Comparison of ENCODE assay signal across 14 cellular contexts in genomic region chr7:36871863-36872262, GRCh38.
A peak's percentile ranks its signal among the peaks of the same experiment; 100 is the strongest.
DNase-seq lines count a peak whose midpoint lies in the region; ATAC-seq and FAIRE-seq lines count a peak whose summit lies in the region.
"Had no signal": no experiment of that assay in that cellular context is flagged by ENCODE, and none has a peak within 500 bp of the region (broad histone marks: within the 10 kb centered on the region; RNA-seq: fewer than 3 reads in every experiment).

No MANE protein-coding gene starts in this region.

- H3K4me1 Mint-ChIP-seq in activated CD4-positive, alpha-beta T cell treated with anti-CD3 and anti-CD28 coated beads for 36 hours, result peaks cover 4% of the 10 kb centered on the region
- peaks cover 30% of the 10 kb centered on the region for H3K4me1 Mint-ChIP-seq in T-helper 2 cell treated with Interferon-gamma antibody and Interleukin-4, amounts not matched to agents 5 μg/mL and 100 μg/mL, for 36 hours (ENCODE audit: low read depth)
- peaks cover 10% of the 10 kb centered on the region for H3K4me1 Mint-ChIP-seq in memory B cell

- H3K36me3 Mint-ChIP-seq in activated CD4-positive, alpha-beta T cell treated with anti-CD3 and anti-CD28 coated beads for 36 hours (ENCODE audit: low read depth), result peaks cover 66% of the 10 kb centered on the region
- H3K36me3 Mint-ChIP-seq in T-helper 2 cell treated with Interferon-gamma antibody and Interleukin-4, amounts not matched to agents 5 μg/mL and 100 μg/mL, for 36 hours (ENCODE audit: low read depth), result peaks cover 88% of the 10 kb centered on the region
- peaks cover 62% of the 10 kb centered on the region for H3K36me3 Mint-ChIP-seq in memory B cell

- no peaks in the 10 kb centered on the region for H3K27me3 Mint-ChIP-seq in activated CD4-positive, alpha-beta T cell treated with anti-CD3 and anti-CD28 coated beads for 36 hours
- H3K27me3 Mint-ChIP-seq in T-helper 2 cell treated with Interferon-gamma antibody and Interleukin-4, amounts not matched to agents 5 μg/mL and 100 μg/mL, for 36 hours (ENCODE audit: low read depth), result no peaks in the 10 kb centered on the region
- no peaks in the 10 kb centered on the region for H3K27me3 Mint-ChIP-seq in memory B cell
- H3K27me3 Mint-ChIP-seq: activated naive CD4-positive, alpha-beta T cell treated with anti-CD3 and anti-CD28 coated beads, Interleukin-2, amount 10 ng/mL, durations not matched to agents 7 days and 5 days had no signal

- no peak overlapping the region for H3K4me3 Mint-ChIP-seq in activated CD4-positive, alpha-beta T cell treated with anti-CD3 and anti-CD28 coated beads for 36 hours
- no peak overlapping the region for H3K4me3 Mint-ChIP-seq in T-helper 2 cell treated with Interferon-gamma antibody and Interleukin-4, amounts not matched to agents 5 μg/mL and 100 μg/mL, for 36 hours
- H3K4me3 Mint-ChIP-seq in memory B cell, result no peak overlapping the region
- H3K4me3 Mint-ChIP-seq: activated naive CD4-positive, alpha-beta T cell treated with anti-CD3 and anti-CD28 coated beads, Interleukin-2, amount 10 ng/mL, durations not matched to agents 7 days and 5 days had no signal

- FAIRE-seq in RCC 7860 (lab: Jason Lieb, UNC), result no peak
- FAIRE-seq: pancreas had no signal

- no peak overlapping the region for H3K27ac Mint-ChIP-seq in activated CD4-positive, alpha-beta T cell treated with anti-CD3 and anti-CD28 coated beads for 36 hours
- peak overlapping the region; percentile 56 for H3K27ac Mint-ChIP-seq in T-helper 2 cell treated with Interferon-gamma antibody and Interleukin-4, amounts not matched to agents 5 μg/mL and 100 μg/mL, for 36 hours
- H3K27ac Mint-ChIP-seq in memory B cell, result peak overlapping the region; percentile 74

- peak; percentile 30 for ATAC-seq in activated CD4-positive, alpha-beta T cell treated with anti-CD3 and anti-CD28 coated beads for 36 hours
- peak; percentile 34 for ATAC-seq in HG02798 (IDR thresholded peaks at IDR 0.05; ENCODE audit: poor library complexity, unreplicated experiment)
- ATAC-seq in memory B cell (ENCODE audit: low read depth), result no peak
- ATAC-seq in HG02588 (IDR thresholded peaks at IDR 0.05; ENCODE audit: unreplicated experiment), result no peak
- ATAC-seq: pancreas had no signal

- POLR2A ChIA-PET in activated CD4-positive, alpha-beta T cell treated with anti-CD3 and anti-CD28 coated beads for 36 hours (lab: Charles Lee), result no interaction called here

- no peaks in the 10 kb centered on the region for H3K9me3 Mint-ChIP-seq in activated CD4-positive, alpha-beta T cell treated with anti-CD3 and anti-CD28 coated beads for 36 hours (ENCODE audit: low read depth)
- H3K9me3 Mint-ChIP-seq in T-helper 2 cell treated with Interferon-gamma antibody and Interleukin-4, amounts not matched to agents 5 μg/mL and 100 μg/mL, for 36 hours, result no peaks in the 10 kb centered on the region
- H3K9me3 Mint-ChIP-seq in memory B cell, result no peaks in the 10 kb centered on the region

- intact Hi-C loops in activated CD4-positive, alpha-beta T cell treated with anti-CD3 and anti-CD28 coated beads for 36 hours (cut with DNase I, micrococcal nuclease), result loop anchor here in 1 of 2 experiments (5.0 kb wide), 1 partner anchor 310 kb away; no protein-coding TSS in a partner anchor

- DNase-seq in activated CD4-positive, alpha-beta T cell treated with anti-CD3 and anti-CD28 coated beads for 36 hours, result no peak
- no peak for DNase-seq in activated CD4-positive, alpha-beta T cell treated with anti-CD3 and anti-CD28 coated beads, Interleukin-2, amount 50 U/mL, for 1 hour
- no peak for DNase-seq in T-helper 2 cell treated with Interferon-gamma antibody and Interleukin-4, amounts not matched to agents 5 μg/mL and 100 μg/mL, for 36 hours (ENCODE audit: low spot score)
- DNase-seq in memory B cell (ENCODE audit: low spot score in 2 of 2), result peak; percentile 3 to 13
- no peak for DNase-seq in RCC 7860 (ENCODE audit: low spot score)
- DNase-seq in COLO668 (lab: John Stamatoyannopoulos, UW; ENCODE audit: unreplicated experiment), result no peak
- DNase-seq: activated naive CD4-positive, alpha-beta T cell treated with anti-CD3 and anti-CD28 coated beads, Interleukin-2, amount 10 ng/mL, durations not matched to agents 7 days and 5 days; mesenchymal stem cell; MV-4-11; NCI-H774; pancreas; stimulated activated CD4-positive, alpha-beta T cell treated with anti-CD3 and anti-CD28 coated beads, Interleukin-15, amount 100 ng/mL, for 24 hours had no signal

- CTCF ChIA-PET in activated CD4-positive, alpha-beta T cell treated with anti-CD3 and anti-CD28 coated beads for 36 hours (lab: Charles Lee), result no interaction called here

Comparison
In these comparisons a context has a peak if more than half of its experiments do, and no peak if none do; other contexts are left out.
1. ATAC-seq: peak in activated CD4-positive, alpha-beta T cell treated with anti-CD3 and anti-CD28 coated beads for 36 hours (single experiment) and HG02798 (single experiment); none in memory B cell (single experiment) and HG02588 (single experiment).
2. DNase-seq: peak in memory B cell (2 of 2); none in activated CD4-positive, alpha-beta T cell treated with anti-CD3 and anti-CD28 coated beads for 36 hours (single experiment), activated CD4-positive, alpha-beta T cell treated with anti-CD3 and anti-CD28 coated beads, Interleukin-2, amount 50 U/mL, for 1 hour (single experiment), T-helper 2 cell treated with Interferon-gamma antibody and Interleukin-4, amounts not matched to agents 5 μg/mL and 100 μg/mL, for 36 hours (single experiment), RCC 7860 (single experiment) and COLO668 (single experiment).